29 cellular contexts compared by ENCODE assay signal in the genomic region with DNA sequence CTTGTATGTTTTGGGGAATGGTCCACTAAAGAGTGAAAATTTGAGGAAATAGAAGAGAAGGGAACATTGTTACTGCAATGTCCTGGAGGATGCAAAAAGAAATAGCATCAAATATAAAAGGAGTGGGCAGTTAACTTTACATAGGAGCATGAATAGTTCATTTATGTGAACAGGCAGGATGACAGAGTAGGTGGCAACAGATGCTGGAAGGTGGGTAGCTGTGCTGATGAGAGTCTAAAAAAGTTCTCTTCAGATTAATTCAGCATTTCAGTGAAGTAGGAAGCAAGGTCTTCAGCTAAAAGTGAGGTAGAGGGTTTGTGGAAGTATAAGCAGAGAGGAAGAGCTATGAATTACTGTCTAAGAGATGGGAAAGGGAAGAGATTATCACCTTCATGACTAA.
A peak's percentile ranks its signal among the peaks of the same experiment; 100 is the strongest.
DNase-seq lines count a peak whose midpoint lies in the region; TF ChIP-seq lines count a peak whose summit lies in the region.
"Had no signal": no experiment of that assay in that cellular context is flagged by ENCODE, and none has a peak within 500 bp of the region (broad histone marks: within the 10 kb centered on the region; RNA-seq: fewer than 3 reads in every experiment).

No MANE protein-coding gene starts in this region.

- no TSS peak for BruUV-seq in A673 (replicated peaks; lab: Mats Ljungman, UMichigan)

- TF ChIP-seq CTCF in A673 (conservative IDR thresholded peaks at IDR 0.05; ENCODE audit: low read depth, low read length) = no peak

- H3K4me1 ChIP-seq in A673 (ENCODE audit: insufficient read depth, low read length, poor library complexity, severe bottlenecking) = no peaks in the 10 kb centered on the region
- H3K4me1 ChIP-seq: A549; BE2C; BLaER1; BLaER1 treated with 17β-estradiol and CSF1 and Interleukin-3, amounts not matched to agents 10 nM and 100 nM; Caco-2 had no signal

- DNase-seq in Ammon's horn (ENCODE audit: low spot score) (peak; percentile 21), putamen (ENCODE audit: low spot score) (peak; percentile 14), NCI-H2171 (lab: John Stamatoyannopoulos, UW) (no peak), A673 (ENCODE audit: low spot score) (no peak)
- DNase-seq: 8988T; ACHN; AML-193; BE2C; C1 segment of cervical spinal cord; Caco-2; Calu3; CD4-positive, alpha-beta memory T cell; CD4-positive, alpha-beta T cell; CD4-positive, CD25-positive, alpha-beta regulatory T cell; CD8-positive, alpha-beta memory T cell; CD8-positive, alpha-beta T cell; COR-L47; DMS 273 treated with DMSO at 0.1 percent for 48 hours; DMS153; DMS53; DMS79; DMS79 treated with DMSO at 0.1 percent for 48 hours; DND-41; EL had no signal

- POLR2A ChIA-PET in A673 (lab: Charles Lee; ENCODE audit: low non-redundant PET) = no interaction called here

- intact Hi-C loops in A673 (cut with micrococcal nuclease; ENCODE audit: unreplicated experiment) = no loop called here

- no peak overlapping the region for H3K4me3 ChIP-seq in A673 (ENCODE audit: low read depth, low read length, poor library complexity, severe bottlenecking)
- H3K4me3 ChIP-seq: A549; BLaER1; BLaER1 treated with 17β-estradiol and CSF1 and Interleukin-3, amounts not matched to agents 10 nM and 100 nM had no signal

- peaks cover 5% of the 10 kb centered on the region for H3K9me3 ChIP-seq in A673 (ENCODE audit: low read depth, low read length, poor library complexity, severe bottlenecking)
- H3K9me3 ChIP-seq: BE2C had no signal

- H3K27ac ChIP-seq in A673 (ENCODE audit: low read depth, low read length, poor library complexity, severe bottlenecking) = no peak overlapping the region
- H3K27ac ChIP-seq: 22Rv1; A549; BLaER1; BLaER1 treated with 17β-estradiol and CSF1 and Interleukin-3, amounts not matched to agents 10 nM and 100 nM; C4-2B had no signal

- CTCF ChIA-PET in A673 (lab: Charles Lee) = no interaction called here

- no peaks in the 10 kb centered on the region for H3K36me3 ChIP-seq in A673 (ENCODE audit: insufficient read depth, low read length, poor library complexity, severe bottlenecking)
- H3K36me3 ChIP-seq: BE2C; BLaER1; BLaER1 treated with 17β-estradiol and CSF1 and Interleukin-3, amounts not matched to agents 10 nM and 100 nM had no signal

- no peaks in the 10 kb centered on the region for H3K27me3 ChIP-seq in A673 (replicated peaks; ENCODE audit: insufficient read depth, low read depth, low read length, poor library complexity)
- H3K27me3 ChIP-seq: BE2C; BLaER1; BLaER1 treated with 17β-estradiol and CSF1 and Interleukin-3, amounts not matched to agents 10 nM and 100 nM had no signal

Comparison
In these comparisons a context has a peak if more than half of its experiments do, and no peak if none do; other contexts are left out.
1. DNase-seq: peak in Ammon's horn (single experiment) and putamen (single experiment); none in NCI-H2171 (single experiment) and A673 (single experiment).